ENCODE assay signal across 25 cellular contexts in the genomic region with DNA sequence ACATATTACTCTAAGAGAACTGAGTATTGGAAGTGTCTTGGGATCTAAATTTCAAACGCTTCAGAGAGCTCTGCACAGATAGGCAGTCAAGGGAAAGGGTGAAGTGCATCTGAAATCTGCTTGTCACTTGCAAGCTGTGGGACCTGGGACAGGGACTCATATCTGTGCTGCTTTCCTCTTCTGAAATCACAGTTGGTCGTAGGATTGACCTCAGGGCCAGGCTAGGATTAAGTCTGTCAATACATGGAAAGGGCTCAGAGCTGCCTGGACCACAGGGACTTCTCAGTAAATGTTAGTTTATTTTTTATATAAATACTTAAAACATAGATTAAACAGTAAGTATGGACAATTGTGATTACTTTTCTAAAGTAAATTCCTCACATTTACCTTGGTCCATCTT.
"Had no signal": no experiment of that assay in that cellular context is flagged by ENCODE, and none has a peak within 500 bp of the region (broad histone marks: within the 10 kb centered on the region; RNA-seq: fewer than 3 reads in every experiment).

No MANE protein-coding gene starts in this region.

- H3K27ac Mint-ChIP-seq: naive B cell; natural killer cell treated with Interleukin-12 subunit alpha and Interleukin-12 subunit beta and Interleukin-15 and Interleukin-18, amount 100 ng/mL, for 72 hours; stimulated activated memory B cell treated with anti-CD40 and anti-IgM and Interleukin-4, amounts not matched to agents 10 μg/mL and 1 μg/mL and 100 μg/mL, for 72 hours had no signal

- H3K4me3 ChIP-seq: coronary artery, gastrocnemius medialis, mucosa of descending colon, psoas muscle, skin epidermis, spleen, testis, tibial artery, upper lobe of left lung had no signal

- H3K36me3 ChIP-seq: gastrocnemius medialis, spleen, tibial artery, upper lobe of left lung had no signal

- ATAC-seq: esophagus mucosa; gastrocnemius medialis; mucosa of descending colon; natural killer cell treated with Interleukin-12 subunit alpha and Interleukin-12 subunit beta and Interleukin-15 and Interleukin-18, amount 100 ng/mL, for 72 hours; psoas muscle; right cardiac atrium; stimulated activated memory B cell treated with anti-CD40 and anti-IgM and Interleukin-4, amounts not matched to agents 10 μg/mL and 1 μg/mL and 100 μg/mL, for 72 hours; stimulated activated naive CD8-positive, alpha-beta T cell treated with anti-CD3 and anti-CD28 coated beads, Interleukin-15, Interleukin-2, amounts not matched to agents 100 U/mL and 50 U/mL, for 24 hours had no signal

- H3K4me1 ChIP-seq: gastrocnemius medialis, psoas muscle, testis had no signal

- H3K27me3 ChIP-seq: gastrocnemius medialis, testis, upper lobe of left lung had no signal

- H3K36me3 Mint-ChIP-seq: mesothelial cell of epicardium; naive B cell; natural killer cell treated with Interleukin-12 subunit alpha and Interleukin-12 subunit beta and Interleukin-15 and Interleukin-18, amount 100 ng/mL, for 72 hours; stimulated activated memory B cell treated with anti-CD40 and anti-IgM and Interleukin-4, amounts not matched to agents 10 μg/mL and 1 μg/mL and 100 μg/mL, for 72 hours had no signal

- H3K4me3 Mint-ChIP-seq: mesothelial cell of epicardium; naive B cell; natural killer cell treated with Interleukin-12 subunit alpha and Interleukin-12 subunit beta and Interleukin-15 and Interleukin-18, amount 100 ng/mL, for 72 hours; neural crest cell; stimulated activated memory B cell treated with anti-CD40 and anti-IgM and Interleukin-4, amounts not matched to agents 10 μg/mL and 1 μg/mL and 100 μg/mL, for 72 hours had no signal

- H3K9me3 ChIP-seq: gastrocnemius medialis, mucosa of descending colon, psoas muscle, spleen, testis, tibial artery, upper lobe of left lung had no signal

- DNase-seq: dermis blood vessel endothelial cell; foreskin fibroblast; gastrocnemius medialis; head of caudate nucleus; mesenchymal stem cell; mucosa of descending colon; naive B cell; nucleus accumbens; psoas muscle; right cardiac atrium; spleen; stimulated activated CD4-positive, alpha-beta T cell treated with anti-CD3 and anti-CD28 coated beads, Interleukin-4, amount 100 ng/mL, for 4 hours; stimulated activated naive CD8-positive, alpha-beta T cell treated with anti-CD3 and anti-CD28 coated beads, Interleukin-15, Interleukin-2, amounts not matched to agents 100 U/mL and 50 U/mL, for 24 hours; substantia nigra; testis; tibial artery; upper lobe of left lung had no signal

- H3K27ac ChIP-seq: coronary artery, epithelial cell of prostate, gastrocnemius medialis, psoas muscle, skin epidermis, spleen, testis, tibial artery, upper lobe of left lung had no signal

- H3K9me3 Mint-ChIP-seq: mesothelial cell of epicardium; naive B cell; natural killer cell treated with Interleukin-12 subunit alpha and Interleukin-12 subunit beta and Interleukin-15 and Interleukin-18, amount 100 ng/mL, for 72 hours; neural crest cell; stimulated activated memory B cell treated with anti-CD40 and anti-IgM and Interleukin-4, amounts not matched to agents 10 μg/mL and 1 μg/mL and 100 μg/mL, for 72 hours had no signal
